ENCODE assay signal across 13 cellular contexts in genomic region chr22:30116362-30117117, GRCh38. TPM values are rescaled to one million over a fixed set of nuclear protein-coding genes. Genes with fewer than 3 reads are reported as not detected.
A peak's percentile ranks its signal among the peaks of the same experiment; 100 is the strongest.
DNase-seq lines count a peak whose midpoint lies in the region; ATAC-seq and TF ChIP-seq lines count a peak whose summit lies in the region.
"Had no signal": no experiment of that assay in that cellular context is flagged by ENCODE, and none has a peak within 500 bp of the region (broad histone marks: within the 10 kb centered on the region; RNA-seq: fewer than 3 reads in every experiment).

No MANE protein-coding gene starts in this region.

- H3K9me2 ChIP-seq in HCT116 (ENCODE audit: insufficient read depth) (no peaks in the 10 kb centered on the region), hepatocyte (replicated peaks; ENCODE audit: insufficient read depth) (no peaks in the 10 kb centered on the region)

- H3K4me3 ChIP-seq in AG04450 (ENCODE audit: low read depth, low read length) (no peak overlapping the region), HCT116 (replicated peaks in 1 of 2; ENCODE audit: low read depth in 1 of 2, low read length in 2 of 2) (no peak overlapping the region), hepatocyte (no peak overlapping the region)
- H3K4me3 ChIP-seq in CD8-positive, alpha-beta T cell (ENCODE audit: low read depth, low read length): no peak overlapping the region
- H3K4me3 ChIP-seq: spleen had no signal

- H3K9ac ChIP-seq in HCT116 (ENCODE audit: low read length): no peak overlapping the region

- CTCF ChIA-PET in AG04450 (lab: Charles Lee): interaction anchor here (1.2 to 1.3 kb wide), 2 partner anchors 9 to 171 kb away, joined by 3 to 4 read pairs; no protein-coding TSS in a partner anchor
- CTCF ChIA-PET in HCT116 (lab: Charles Lee): interaction anchor here (1.7 kb wide), 1 partner anchor 62 kb away, joined by 5 read pairs; no protein-coding TSS in a partner anchor
- CTCF ChIA-PET in CD8-positive, alpha-beta T cell (lab: Charles Lee): interaction anchor here (0.7 to 2.3 kb wide), 4 partner anchors 9 to 171 kb away, joined by 3 to 5 read pairs (median 4); no protein-coding TSS in a partner anchor

- peak; percentile 11 for DNase-seq in AG04450 (ENCODE audit: low read depth, low spot score)
- DNase-seq in HCT116 (ENCODE audit: low read depth, low spot score): no peak
- DNase-seq in T-helper 17 cell: no peak
- peak; percentile 39 for DNase-seq in hepatocyte (ENCODE audit: low spot score)
- no peak for DNase-seq in CD8-positive, alpha-beta T cell
- no peak for DNase-seq in GDM1 (lab: John Stamatoyannopoulos, UW)
- DNase-seq: head of caudate nucleus, midbrain, spleen, T1000 had no signal

- H3K27ac ChIP-seq in AG04450 (ENCODE audit: low read depth, low read length): no peak overlapping the region
- H3K27ac ChIP-seq in HCT116 (ENCODE audit: low read depth, low read length): no peak overlapping the region
- H3K27ac ChIP-seq in hepatocyte: peak overlapping the region; percentile 7
- no peak overlapping the region for H3K27ac ChIP-seq in CD8-positive, alpha-beta T cell (ENCODE audit: low read depth, low read length)
- H3K27ac ChIP-seq: spleen had no signal

- TF ChIP-seq RAD21 in HCT116 (IDR thresholded peaks at IDR 0.05; ENCODE audit: low read depth): 0 out of 2 replicates have a peak, but pooled peaks have one; percentile 3

- H3K27me3 ChIP-seq in AG04450 (ENCODE audit: control insufficient read depth, insufficient read depth, low read length) (no peaks in the 10 kb centered on the region), HCT116 (ENCODE audit: insufficient read depth, low read length) (no peaks in the 10 kb centered on the region), hepatocyte (no peaks in the 10 kb centered on the region)
- H3K27me3 ChIP-seq in CD8-positive, alpha-beta T cell (ENCODE audit: insufficient read depth, low read length): no peaks in the 10 kb centered on the region
- H3K27me3 ChIP-seq: spleen had no signal

- H3K4me1 ChIP-seq in HCT116 (ENCODE audit: control insufficient read depth in 1 of 2, insufficient read depth in 2 of 2, low read length in 2 of 2): peaks cover 0 to 20% of the 10 kb centered on the region in 2 experiments; a peak in 2 of 4 replicates
- H3K4me1 ChIP-seq in hepatocyte (ENCODE audit: insufficient read depth): peaks cover 3% of the 10 kb centered on the region
- H3K4me1 ChIP-seq in CD8-positive, alpha-beta T cell (ENCODE audit: insufficient read depth, low read length): no peaks in the 10 kb centered on the region
- H3K4me1 ChIP-seq: spleen had no signal

- POLR2A ChIA-PET in AG04450 (lab: Yijun Ruan, JAX) (interaction anchor here (1.1 kb wide), 1 partner anchor 139 kb away, joined by 3 read pairs; no protein-coding TSS in a partner anchor), HCT116 (lab: Charles Lee) (interaction anchor here (1.1 to 1.5 kb wide), 2 partner anchors 93 to 111 kb away, joined by 3 to 5 read pairs; no protein-coding TSS in a partner anchor)
- POLR2A ChIA-PET in CD8-positive, alpha-beta T cell (lab: Charles Lee): no interaction called here

- RAD21 ChIA-PET in HCT116 (lab: Charles Lee; ENCODE audit: low non-redundant PET in 1 of 2, low total read pairs in 2 of 2, uncharacterized antibody in 2 of 2, unreplicated experiment in 2 of 2): interaction anchor here (0.8 to 1.5 kb wide), 2 partner anchors 9 to 93 kb away, joined by 3 to 4 read pairs; no protein-coding TSS in a partner anchor

- H3K79me2 ChIP-seq in HCT116 (ENCODE audit: insufficient read depth, low read length) (no peaks in the 10 kb centered on the region), hepatocyte (no peaks in the 10 kb centered on the region)

- peak overlapping the region; percentile 80 for H3K27ac Mint-ChIP-seq in T-helper 17 cell
- no peak overlapping the region for H3K27ac Mint-ChIP-seq in CD8-positive, alpha-beta T cell

- H3K9me3 Mint-ChIP-seq in CD8-positive, alpha-beta T cell: no peaks in the 10 kb centered on the region
- H3K9me3 Mint-ChIP-seq: central memory CD8-positive, alpha-beta T cell had no signal

- WGBS in hepatocyte (ENCODE audit: low lambda C conversion rate, missing lambda C conversion rate): 58% methylated on average over 1 of the region's 1 CpG

- H3K27me3 Mint-ChIP-seq in T-helper 17 cell: peaks cover 5% of the 10 kb centered on the region
- H3K27me3 Mint-ChIP-seq in CD8-positive, alpha-beta T cell (ENCODE audit: low read depth): no peaks in the 10 kb centered on the region
- H3K27me3 Mint-ChIP-seq: central memory CD8-positive, alpha-beta T cell had no signal

- H3K4me2 ChIP-seq in HCT116 (ENCODE audit: low read length) (0 out of 2 replicates have a peak overlapping the region, but pooled peaks have one; percentile 4), hepatocyte (no peak overlapping the region)

- H3K4me1 Mint-ChIP-seq in T-helper 17 cell: peaks cover 10% of the 10 kb centered on the region
- no peaks in the 10 kb centered on the region for H3K4me1 Mint-ChIP-seq in CD8-positive, alpha-beta T cell (ENCODE audit: low read depth)
- H3K4me1 Mint-ChIP-seq: central memory CD8-positive, alpha-beta T cell had no signal

- no peaks in the 10 kb centered on the region for H3K9me3 ChIP-seq in AG04450 (ENCODE audit: control insufficient read depth, insufficient read depth, low read length)
- no peaks in the 10 kb centered on the region for H3K9me3 ChIP-seq in HCT116 (ENCODE audit: control insufficient read depth in 1 of 2, insufficient read depth in 1 of 2, low read depth in 1 of 2, low read length in 2 of 2)
- no peaks in the 10 kb centered on the region for H3K9me3 ChIP-seq in T-helper 17 cell (ENCODE audit: control insufficient read depth, low read length, poor library complexity, severe bottlenecking)
- H3K9me3 ChIP-seq in hepatocyte (ENCODE audit: low read depth): no peaks in the 10 kb centered on the region
- H3K9me3 ChIP-seq in CD8-positive, alpha-beta T cell (ENCODE audit: low read length): no peaks in the 10 kb centered on the region
- H3K9me3 ChIP-seq: spleen had no signal

- ATAC-seq in HCT116: peak; percentile 55; the same call in 1 of the 2 replicates
- no peak for ATAC-seq in T-helper 17 cell
- no peak for ATAC-seq in GM19397 (IDR thresholded peaks at IDR 0.05; ENCODE audit: unreplicated experiment)
- no peak for ATAC-seq in CD8-positive, alpha-beta T cell
- no peak for ATAC-seq in HG02759 (IDR thresholded peaks at IDR 0.05; ENCODE audit: unreplicated experiment)

- no peak overlapping the region for H3K4me3 Mint-ChIP-seq in T-helper 17 cell
- H3K4me3 Mint-ChIP-seq in CD8-positive, alpha-beta T cell: no peak overlapping the region
- H3K4me3 Mint-ChIP-seq: central memory CD8-positive, alpha-beta T cell had no signal

- H2AFZ ChIP-seq in HCT116 (ENCODE audit: low read depth, low read length, poor library complexity, severe bottlenecking): peak overlapping the region; percentile 33
- no peak overlapping the region for H2AFZ ChIP-seq in hepatocyte

- no peak for TF ChIP-seq POLR2A in HCT116 (IDR thresholded peaks at IDR 0.05; ENCODE audit: borderline replicate concordance, extremely low read depth, insufficient read depth, insufficient read length)

- no peaks in the 10 kb centered on the region for H4K20me1 ChIP-seq in HCT116 (ENCODE audit: insufficient read depth)
- H4K20me1 ChIP-seq in hepatocyte (ENCODE audit: insufficient read depth, poor library complexity, severe bottlenecking): no peaks in the 10 kb centered on the region

- BruUV-seq in HCT116 (replicated peaks; lab: Mats Ljungman, UMichigan): no TSS peak

- H3K36me3 Mint-ChIP-seq in T-helper 17 cell (ENCODE audit: low read depth): peaks cover 3% of the 10 kb centered on the region
- no peaks in the 10 kb centered on the region for H3K36me3 Mint-ChIP-seq in CD8-positive, alpha-beta T cell

- intact Hi-C loops in HCT116 (cut with micrococcal nuclease): no loop called here
- intact Hi-C loops in CD8-positive, alpha-beta T cell (cut with DNase I, micrococcal nuclease): no loop called here

- TF ChIP-seq CTCF in AG04450 (IDR thresholded peaks at IDR 0.05; ENCODE audit: low read depth, low read length): no peak
- TF ChIP-seq CTCF in HCT116 (IDR thresholded peaks at IDR 0.05 in 2 of 3, conservative IDR thresholded peaks at IDR 0.05 in 1 of 3; ENCODE audit: borderline replicate concordance in 1 of 3, insufficient read depth in 1 of 3, low read depth in 2 of 3, low read length in 2 of 3): no peak
- no peak for TF ChIP-seq CTCF in hepatocyte (IDR thresholded peaks at IDR 0.05; ENCODE audit: poor library complexity)
- no peak for TF ChIP-seq CTCF in CD8-positive, alpha-beta T cell (IDR thresholded peaks at IDR 0.05)

- H3K36me3 ChIP-seq in HCT116 (ENCODE audit: control insufficient read depth in 1 of 2, insufficient read depth in 2 of 2, low read length in 2 of 2): no peaks in the 10 kb centered on the region
- H3K36me3 ChIP-seq in hepatocyte (replicated peaks; ENCODE audit: insufficient read depth, low read depth): no peaks in the 10 kb centered on the region
- H3K36me3 ChIP-seq in CD8-positive, alpha-beta T cell (ENCODE audit: insufficient read depth, low read length): no peaks in the 10 kb centered on the region
- H3K36me3 ChIP-seq: spleen had no signal

TF ChIP-seq in HCT116, 20 proteins besides CTCF, POLR2A, EP300 and RAD21 (continues in another document):
- TF ChIP-seq MAX (IDR thresholded peaks at IDR 0.05): no peak
- no peak for TF ChIP-seq CBX3 (IDR thresholded peaks at IDR 0.05; ENCODE audit: low read depth)
- TF ChIP-seq SP1 (IDR thresholded peaks at IDR 0.05; ENCODE audit: low read depth): 0 out of 2 replicates have a peak, but pooled peaks have one; percentile 11
- TF ChIP-seq JUND (IDR thresholded peaks at IDR 0.05): peak; percentile 39; the same call in 1 of the 2 replicates
- no peak for TF ChIP-seq ELF1 (IDR thresholded peaks at IDR 0.05; ENCODE audit: borderline replicate concordance, low read depth)
- TF ChIP-seq SRF (IDR thresholded peaks at IDR 0.05; ENCODE audit: low read depth): 0 out of 2 replicates have a peak, but pooled peaks have one; percentile 18
- TF ChIP-seq FOSL1 (IDR thresholded peaks at IDR 0.05; ENCODE audit: low read depth): peak; percentile 39; the same call in 1 of the 2 replicates
- peak; percentile 49 for TF ChIP-seq CEBPB (IDR thresholded peaks at IDR 0.05; ENCODE audit: low read depth)
- TF ChIP-seq ZNF274 (IDR thresholded peaks at IDR 0.05; ENCODE audit: low read depth, low read length): no peak
- no peak for TF ChIP-seq ATF3 (IDR thresholded peaks at IDR 0.05)

RNA-seq across cellular contexts. Expression of gene HORMAD2, which starts 36.3 kb away (rescaled TPM):
- polyA plus RNA-seq in AG04450 (2011; rRNA removed) (not detected in 2 replicates), hepatocyte (not detected in 2 replicates)
- polyA minus RNA-seq in AG04450 (2011; rRNA and poly(A)+ RNA removed): not detected in 2 replicates
- total RNA-seq in HCT116 (2021; ENCODE audit: unreplicated experiment) (not detected), T-helper 17 cell (not detected), hepatocyte (not detected in 2 replicates)
- polyA plus RNA-seq in HCT116 (2012): not detected in 2 replicates
- total RNA-seq in CD8-positive, alpha-beta T cell: not detected
- total RNA-seq: spleen had no signal
- polyA plus RNA-seq: spleen had no signal

Comparison
In these comparisons a context has a peak if more than half of its experiments do, and no peak if none do; other contexts are left out.
1. DNase-seq: peak in AG04450 (single experiment) and hepatocyte (single experiment); none in HCT116 (single experiment), T-helper 17 cell (0 of 3), CD8-positive, alpha-beta T cell (0 of 7) and GDM1 (single experiment).